ENCODE assay signal across 1 cellular context in the genomic region with DNA sequence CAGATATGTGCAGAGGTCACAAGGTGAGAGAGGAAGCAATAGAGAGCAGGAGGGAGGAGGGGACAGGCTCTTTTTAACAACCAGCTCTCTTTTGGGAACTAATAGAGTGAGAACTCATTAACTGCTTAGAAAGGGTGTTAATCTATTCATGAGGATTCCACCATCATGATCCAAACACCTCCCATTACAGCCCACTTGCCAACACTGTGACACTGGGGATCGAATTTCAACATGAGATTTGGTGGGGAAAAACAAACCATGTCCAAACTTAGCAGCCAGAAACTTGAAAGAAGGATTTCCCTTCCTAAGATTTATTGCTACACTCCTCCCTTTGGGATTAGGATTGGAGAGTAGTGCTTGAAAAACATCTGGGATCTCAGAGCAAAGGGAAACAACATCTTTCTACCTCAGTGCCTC.
TF ChIP-seq lines count a peak whose summit lies in the region.

No MANE protein-coding gene starts in this region.

TF ChIP-seq in SK-N-SH treated with all-trans-retinoic acid at 6 μM for 48 hours, 23 proteins besides CTCF, POLR2A, EP300 and RAD21 (continued from another document):
- TF ChIP-seq, protein P1, sequence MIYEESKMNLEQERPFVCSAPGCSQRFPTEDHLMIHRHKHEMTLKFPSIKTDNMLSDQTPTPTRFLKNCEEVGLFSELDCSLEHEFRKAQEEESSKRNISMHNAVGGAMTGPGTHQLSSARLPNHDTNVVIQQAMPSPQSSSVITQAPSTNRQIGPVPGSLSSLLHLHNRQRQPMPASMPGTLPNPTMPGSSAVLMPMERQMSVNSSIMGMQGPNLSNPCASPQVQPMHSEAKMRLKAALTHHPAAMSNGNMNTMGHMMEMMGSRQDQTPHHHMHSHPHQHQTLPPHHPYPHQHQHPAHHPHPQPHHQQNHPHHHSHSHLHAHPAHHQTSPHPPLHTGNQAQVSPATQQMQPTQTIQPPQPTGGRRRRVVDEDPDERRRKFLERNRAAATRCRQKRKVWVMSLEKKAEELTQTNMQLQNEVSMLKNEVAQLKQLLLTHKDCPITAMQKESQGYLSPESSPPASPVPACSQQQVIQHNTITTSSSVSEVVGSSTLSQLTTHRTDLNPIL (CRISPR knock-in tag; IDR thresholded peaks at IDR 0.05; ENCODE audit: low read depth), result no peak
- TF ChIP-seq ZNF8 (CRISPR knock-in tag; IDR thresholded peaks at IDR 0.05) (no peak), ZC3H10 (CRISPR knock-in tag; IDR thresholded peaks at IDR 0.05) (no peak), BACH2 (CRISPR knock-in tag; IDR thresholded peaks at IDR 0.05; ENCODE audit: borderline replicate concordance) (no peak), SNAI2 (CRISPR knock-in tag; IDR thresholded peaks at IDR 0.05) (no peak)
- TF ChIP-seq, protein P2, sequence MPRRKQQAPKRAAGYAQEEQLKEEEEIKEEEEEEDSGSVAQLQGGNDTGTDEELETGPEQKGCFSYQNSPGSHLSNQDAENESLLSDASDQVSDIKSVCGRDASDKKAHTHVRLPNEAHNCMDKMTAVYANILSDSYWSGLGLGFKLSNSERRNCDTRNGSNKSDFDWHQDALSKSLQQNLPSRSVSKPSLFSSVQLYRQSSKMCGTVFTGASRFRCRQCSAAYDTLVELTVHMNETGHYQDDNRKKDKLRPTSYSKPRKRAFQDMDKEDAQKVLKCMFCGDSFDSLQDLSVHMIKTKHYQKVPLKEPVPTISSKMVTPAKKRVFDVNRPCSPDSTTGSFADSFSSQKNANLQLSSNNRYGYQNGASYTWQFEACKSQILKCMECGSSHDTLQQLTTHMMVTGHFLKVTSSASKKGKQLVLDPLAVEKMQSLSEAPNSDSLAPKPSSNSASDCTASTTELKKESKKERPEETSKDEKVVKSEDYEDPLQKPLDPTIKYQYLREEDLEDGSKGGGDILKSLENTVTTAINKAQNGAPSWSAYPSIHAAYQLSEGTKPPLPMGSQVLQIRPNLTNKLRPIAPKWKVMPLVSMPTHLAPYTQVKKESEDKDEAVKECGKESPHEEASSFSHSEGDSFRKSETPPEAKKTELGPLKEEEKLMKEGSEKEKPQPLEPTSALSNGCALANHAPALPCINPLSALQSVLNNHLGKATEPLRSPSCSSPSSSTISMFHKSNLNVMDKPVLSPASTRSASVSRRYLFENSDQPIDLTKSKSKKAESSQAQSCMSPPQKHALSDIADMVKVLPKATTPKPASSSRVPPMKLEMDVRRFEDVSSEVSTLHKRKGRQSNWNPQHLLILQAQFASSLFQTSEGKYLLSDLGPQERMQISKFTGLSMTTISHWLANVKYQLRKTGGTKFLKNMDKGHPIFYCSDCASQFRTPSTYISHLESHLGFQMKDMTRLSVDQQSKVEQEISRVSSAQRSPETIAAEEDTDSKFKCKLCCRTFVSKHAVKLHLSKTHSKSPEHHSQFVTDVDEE (CRISPR knock-in tag; IDR thresholded peaks at IDR 0.05), result no peak
